14 cellular contexts compared by ENCODE assay signal in genomic region chr20:50170549-50171220, GRCh38.
"Had no signal": no experiment of that assay in that cellular context is flagged by ENCODE, and none has a peak within 500 bp of the region (broad histone marks: within the 10 kb centered on the region; RNA-seq: fewer than 3 reads in every experiment).

No MANE protein-coding gene starts in this region.

- H3K4me3 Mint-ChIP-seq: activated CD4-positive, alpha-beta T cell treated with anti-CD3 and anti-CD28 coated beads, Interleukin-2, amount 10 ng/mL, durations not matched to agents 24 days and 14 days; activated naive CD4-positive, alpha-beta T cell treated with anti-CD3 and anti-CD28 coated beads, Interleukin-2, amount 10 ng/mL, durations not matched to agents 7 days and 5 days; activated T-helper 17 cell treated with anti-CD3 and anti-CD28 coated beads, Interleukin-2, amount 50 U/mL, for 72 hours; natural killer cell treated with Interleukin-12 subunit alpha and Interleukin-12 subunit beta and Interleukin-15 and Interleukin-18, amount 100 ng/mL, for 72 hours; stimulated activated naive CD8-positive, alpha-beta T cell treated with anti-CD3 and anti-CD28 coated beads, Interleukin-15, amount 100 ng/mL, for 72 hours; T-helper 1 cell treated with Interleukin-12 subunit alpha and Interleukin-12 subunit beta and Interleukin-4 antibody, amounts not matched to agents 30 μg/mL and 1 μg/mL, for 36 hours had no signal

- H3K27ac Mint-ChIP-seq: activated CD4-positive, alpha-beta T cell treated with anti-CD3 and anti-CD28 coated beads, Interleukin-2, amount 10 ng/mL, durations not matched to agents 24 days and 14 days; activated naive CD4-positive, alpha-beta T cell treated with anti-CD3 and anti-CD28 coated beads, Interleukin-2, amount 10 ng/mL, durations not matched to agents 7 days and 5 days; activated T-helper 17 cell treated with anti-CD3 and anti-CD28 coated beads, Interleukin-2, amount 50 U/mL, for 72 hours; natural killer cell treated with Interleukin-12 subunit alpha and Interleukin-12 subunit beta and Interleukin-15 and Interleukin-18, amount 100 ng/mL, for 72 hours; stimulated activated naive CD8-positive, alpha-beta T cell treated with anti-CD3 and anti-CD28 coated beads, Interleukin-15, amount 100 ng/mL, for 72 hours; T-helper 1 cell treated with Interleukin-12 subunit alpha and Interleukin-12 subunit beta and Interleukin-4 antibody, amounts not matched to agents 30 μg/mL and 1 μg/mL, for 36 hours had no signal

- H3K9me3 Mint-ChIP-seq: activated CD4-positive, alpha-beta T cell treated with anti-CD3 and anti-CD28 coated beads, Interleukin-2, amount 10 ng/mL, durations not matched to agents 24 days and 14 days; activated T-helper 17 cell treated with anti-CD3 and anti-CD28 coated beads, Interleukin-2, amount 50 U/mL, for 72 hours; natural killer cell treated with Interleukin-12 subunit alpha and Interleukin-12 subunit beta and Interleukin-15 and Interleukin-18, amount 100 ng/mL, for 72 hours; stimulated activated naive CD8-positive, alpha-beta T cell treated with anti-CD3 and anti-CD28 coated beads, Interleukin-15, amount 100 ng/mL, for 72 hours had no signal

- ATAC-seq: activated T-helper 17 cell treated with anti-CD3 and anti-CD28 coated beads, Interleukin-2, amount 50 U/mL, for 72 hours; left colon; natural killer cell treated with Interleukin-12 subunit alpha and Interleukin-12 subunit beta and Interleukin-15 and Interleukin-18, amount 100 ng/mL, for 72 hours; stimulated activated naive CD8-positive, alpha-beta T cell treated with anti-CD3 and anti-CD28 coated beads, Interleukin-15, amount 100 ng/mL, for 72 hours had no signal

- H3K36me3 ChIP-seq: adrenal gland, thoracic aorta, uterus had no signal

- H3K36me3 Mint-ChIP-seq: activated naive CD4-positive, alpha-beta T cell treated with anti-CD3 and anti-CD28 coated beads, Interleukin-2, amount 10 ng/mL, durations not matched to agents 7 days and 5 days; natural killer cell treated with Interleukin-12 subunit alpha and Interleukin-12 subunit beta and Interleukin-15 and Interleukin-18, amount 100 ng/mL, for 72 hours had no signal

- DNase-seq: activated CD4-positive, alpha-beta T cell treated with anti-CD3 and anti-CD28 coated beads, Interleukin-2, amount 10 ng/mL, durations not matched to agents 24 days and 14 days; activated naive CD4-positive, alpha-beta T cell treated with anti-CD3 and anti-CD28 coated beads, Interleukin-2, amount 10 ng/mL, durations not matched to agents 7 days and 5 days; adrenal gland; central memory CD4-positive, alpha-beta T cell; effector CD4-positive, alpha-beta T cell; stimulated activated CD4-positive, alpha-beta T cell treated with anti-CD3 and anti-CD28 coated beads, Interleukin-12 subunit alpha, Interleukin-12 subunit beta, amount 100 ng/mL, for 4 hours; stimulated activated naive CD8-positive, alpha-beta T cell treated with anti-CD3 and anti-CD28 coated beads, Interleukin-15, amount 100 ng/mL, for 72 hours; uterus had no signal

- H3K27me3 Mint-ChIP-seq: activated T-helper 17 cell treated with anti-CD3 and anti-CD28 coated beads, Interleukin-2, amount 50 U/mL, for 72 hours had no signal

- H3K9me3 ChIP-seq: adrenal gland, thoracic aorta, uterus had no signal

- H3K27me3 ChIP-seq: adrenal gland, uterus had no signal

- H3K4me3 ChIP-seq: adrenal gland, coronary artery, thoracic aorta, uterus had no signal
